Comparison of ENCODE assay signal across 12 cellular contexts in genomic region chr15:86650084-86650483, GRCh38.
DNase-seq lines count a peak whose midpoint lies in the region; ATAC-seq and TF ChIP-seq lines count a peak whose summit lies in the region.
"Had no signal": no experiment of that assay in that cellular context is flagged by ENCODE, and none has a peak within 500 bp of the region (broad histone marks: within the 10 kb centered on the region; RNA-seq: fewer than 3 reads in every experiment).

No MANE protein-coding gene starts in this region.

- no peak overlapping the region for H3K27ac ChIP-seq in GM23248
- no peak overlapping the region for H3K27ac ChIP-seq in epithelial cell of prostate
- H3K27ac ChIP-seq in right lobe of liver = no peak overlapping the region
- H3K27ac ChIP-seq: gastrocnemius medialis had no signal

- no peaks in the 10 kb centered on the region for H4K20me1 ChIP-seq in GM23248 (ENCODE audit: insufficient read depth)

- H3K36me3 ChIP-seq in GM23248 (ENCODE audit: low read depth) = no peaks in the 10 kb centered on the region
- no peaks in the 10 kb centered on the region for H3K36me3 ChIP-seq in right lobe of liver
- H3K36me3 ChIP-seq: gastrocnemius medialis had no signal

- H3K9me2 ChIP-seq in GM23248 (ENCODE audit: insufficient read depth) = no peaks in the 10 kb centered on the region

- TF ChIP-seq POLR2A in right lobe of liver (IDR thresholded peaks at IDR 0.05) = no peak

- TF ChIP-seq CTCF in right lobe of liver (IDR thresholded peaks at IDR 0.05) = no peak

- H3K4me3 ChIP-seq in GM23248 (no peak overlapping the region), right lobe of liver (no peak overlapping the region)
- H3K4me3 ChIP-seq: gastrocnemius medialis had no signal

- no peak overlapping the region for H3K9ac ChIP-seq in GM23248

- intact Hi-C loops in right lobe of liver (cut with DNase I) = no loop called here

- no peaks in the 10 kb centered on the region for H3K27me3 ChIP-seq in GM23248 (replicated peaks; ENCODE audit: insufficient read depth)
- H3K27me3 ChIP-seq in right lobe of liver = peaks cover 0 to 4% of the 10 kb centered on the region in 2 donors
- H3K27me3 ChIP-seq: gastrocnemius medialis had no signal

- no peaks in the 10 kb centered on the region for H3K79me2 ChIP-seq in GM23248 (ENCODE audit: insufficient read depth)

- DNase-seq in DMS53 (lab: John Stamatoyannopoulos, UW) = peak; percentile 10
- DNase-seq in DMS53 treated with DMSO at 0.1 percent for 48 hours (lab: John Stamatoyannopoulos, UW; ENCODE audit: unreplicated experiment) = no peak
- DNase-seq in GM23248 = peak; percentile 0
- DNase-seq in RPMI7951 (ENCODE audit: low read depth) = peak; percentile 66
- DNase-seq in epithelial cell of prostate (ENCODE audit: low read depth, low spot score) = peak; percentile 31
- no peak for DNase-seq in right lobe of liver
- DNase-seq in NCI-H526 (lab: John Stamatoyannopoulos, UW) = no peak
- DNase-seq: DMS79 treated with DMSO at 0.1 percent for 48 hours, gastrocnemius medialis had no signal

- no peaks in the 10 kb centered on the region for H3F3A ChIP-seq in GM23248 (ENCODE audit: insufficient read depth)

- 0% methylated on average over 1 of the region's 1 CpG for WGBS in GM23248 (ENCODE audit: low coverage in 1 of 2, low lambda C conversion rate in 2 of 2, missing lambda C conversion rate in 2 of 2), 2 experiments
- WGBS in right lobe of liver (ENCODE audit: insufficient coverage, low coverage, low lambda C conversion rate, missing lambda C conversion rate) = 29% methylated on average over 1 of the region's 1 CpG

- H3K4me2 ChIP-seq in GM23248 (ENCODE audit: unreplicated experiment) = no peak overlapping the region

- no peaks in the 10 kb centered on the region for H3K4me1 ChIP-seq in GM23248 (ENCODE audit: insufficient read depth)
- no peaks in the 10 kb centered on the region for H3K4me1 ChIP-seq in right lobe of liver
- H3K4me1 ChIP-seq: gastrocnemius medialis had no signal

- H3K9me3 ChIP-seq in GM23248 (ENCODE audit: low read depth) = no peaks in the 10 kb centered on the region
- no peaks in the 10 kb centered on the region for H3K9me3 ChIP-seq in right lobe of liver
- H3K9me3 ChIP-seq: gastrocnemius medialis had no signal

- no peak for ATAC-seq in right lobe of liver
- no peak for ATAC-seq in GM21576 (IDR thresholded peaks at IDR 0.05; ENCODE audit: unreplicated experiment)
- ATAC-seq: natural killer cell treated with Interleukin-12 subunit alpha and Interleukin-12 subunit beta and Interleukin-15 and Interleukin-18, amount 100 ng/mL, for 72 hours; sciatic nerve had no signal

- no peak overlapping the region for H2AFZ ChIP-seq in GM23248

- in situ Hi-C loops in GM23248 (cut with MboI) = no loop called here

Comparison
In these comparisons a context has a peak if more than half of its experiments do, and no peak if none do; other contexts are left out.
1. DNase-seq: peak in DMS53 (single experiment), GM23248 (single experiment), RPMI7951 (single experiment) and epithelial cell of prostate (single experiment); none in DMS53 treated with DMSO at 0.1 percent for 48 hours (single experiment), right lobe of liver (0 of 3) and NCI-H526 (0 of 2).